1 cellular context compared by ENCODE assay signal in genomic region chr16:48386559-48387312, GRCh38.
A peak's percentile ranks its signal among the peaks of the same experiment; 100 is the strongest.
TF ChIP-seq lines count a peak whose summit lies in the region.

No MANE protein-coding gene starts in this region.

TF ChIP-seq in GM12878, 131 proteins besides CTCF, POLR2A, EP300 and RAD21 (continued from another document):
- TF ChIP-seq, protein P1, sequence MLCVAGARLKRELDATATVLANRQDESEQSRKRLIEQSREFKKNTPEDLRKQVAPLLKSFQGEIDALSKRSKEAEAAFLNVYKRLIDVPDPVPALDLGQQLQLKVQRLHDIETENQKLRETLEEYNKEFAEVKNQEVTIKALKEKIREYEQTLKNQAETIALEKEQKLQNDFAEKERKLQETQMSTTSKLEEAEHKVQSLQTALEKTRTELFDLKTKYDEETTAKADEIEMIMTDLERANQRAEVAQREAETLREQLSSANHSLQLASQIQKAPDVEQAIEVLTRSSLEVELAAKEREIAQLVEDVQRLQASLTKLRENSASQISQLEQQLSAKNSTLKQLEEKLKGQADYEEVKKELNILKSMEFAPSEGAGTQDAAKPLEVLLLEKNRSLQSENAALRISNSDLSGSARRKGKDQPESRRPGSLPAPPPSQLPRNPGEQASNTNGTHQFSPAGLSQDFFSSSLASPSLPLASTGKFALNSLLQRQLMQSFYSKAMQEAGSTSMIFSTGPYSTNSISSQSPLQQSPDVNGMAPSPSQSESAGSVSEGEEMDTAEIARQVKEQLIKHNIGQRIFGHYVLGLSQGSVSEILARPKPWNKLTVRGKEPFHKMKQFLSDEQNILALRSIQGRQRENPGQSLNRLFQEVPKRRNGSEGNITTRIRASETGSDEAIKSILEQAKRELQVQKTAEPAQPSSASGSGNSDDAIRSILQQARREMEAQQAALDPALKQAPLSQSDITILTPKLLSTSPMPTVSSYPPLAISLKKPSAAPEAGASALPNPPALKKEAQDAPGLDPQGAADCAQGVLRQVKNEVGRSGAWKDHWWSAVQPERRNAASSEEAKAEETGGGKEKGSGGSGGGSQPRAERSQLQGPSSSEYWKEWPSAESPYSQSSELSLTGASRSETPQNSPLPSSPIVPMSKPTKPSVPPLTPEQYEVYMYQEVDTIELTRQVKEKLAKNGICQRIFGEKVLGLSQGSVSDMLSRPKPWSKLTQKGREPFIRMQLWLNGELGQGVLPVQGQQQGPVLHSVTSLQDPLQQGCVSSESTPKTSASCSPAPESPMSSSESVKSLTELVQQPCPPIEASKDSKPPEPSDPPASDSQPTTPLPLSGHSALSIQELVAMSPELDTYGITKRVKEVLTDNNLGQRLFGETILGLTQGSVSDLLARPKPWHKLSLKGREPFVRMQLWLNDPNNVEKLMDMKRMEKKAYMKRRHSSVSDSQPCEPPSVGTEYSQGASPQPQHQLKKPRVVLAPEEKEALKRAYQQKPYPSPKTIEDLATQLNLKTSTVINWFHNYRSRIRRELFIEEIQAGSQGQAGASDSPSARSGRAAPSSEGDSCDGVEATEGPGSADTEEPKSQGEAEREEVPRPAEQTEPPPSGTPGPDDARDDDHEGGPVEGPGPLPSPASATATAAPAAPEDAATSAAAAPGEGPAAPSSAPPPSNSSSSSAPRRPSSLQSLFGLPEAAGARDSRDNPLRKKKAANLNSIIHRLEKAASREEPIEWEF (IDR thresholded peaks at IDR 0.05; ENCODE audit: insufficient replicate concordance, low read depth, low read length): no peak
- no peak for TF ChIP-seq IKZF2 (IDR thresholded peaks at IDR 0.05)
- TF ChIP-seq CBFB (IDR thresholded peaks at IDR 0.05; ENCODE audit: low read depth): no peak
- no peak for TF ChIP-seq MYC (IDR thresholded peaks at IDR 0.05; ENCODE audit: insufficient read depth, insufficient read length, insufficient replicate concordance, low read length, severe bottlenecking)
- TF ChIP-seq HDGF (IDR thresholded peaks at IDR 0.05): 0 out of 2 replicates have a peak, but pooled peaks have one; percentile 0
- TF ChIP-seq IRF4 (IDR thresholded peaks at IDR 0.05; ENCODE audit: low read depth, low read length): no peak
